19 cellular contexts compared by ENCODE assay signal in the genomic region with DNA sequence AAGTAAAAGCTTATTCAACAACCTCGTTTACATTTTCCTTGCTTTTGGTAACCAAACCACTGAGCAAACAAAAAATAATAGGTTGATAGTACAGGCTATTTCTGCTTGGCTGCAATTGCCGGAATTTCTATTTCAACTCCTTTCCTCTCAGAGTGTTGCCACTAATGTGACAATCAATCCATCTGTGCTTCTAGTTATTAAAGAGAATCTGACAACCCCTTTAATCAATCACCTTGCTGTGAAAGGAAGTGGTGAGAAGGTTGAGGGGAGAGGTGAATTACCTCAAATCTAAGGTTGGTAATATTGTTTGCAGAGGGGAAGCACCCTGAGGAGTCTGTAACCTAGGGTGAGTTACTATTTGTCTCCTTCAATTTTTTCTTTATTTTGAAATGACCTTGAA.
"Had no signal": no experiment of that assay in that cellular context is flagged by ENCODE, and none has a peak within 500 bp of the region (broad histone marks: within the 10 kb centered on the region; RNA-seq: fewer than 3 reads in every experiment).

No MANE protein-coding gene starts in this region.

- H3K27me3 ChIP-seq: SJSA1 had no signal

- H3K4me1 ChIP-seq: SJSA1 had no signal

- H3K27ac ChIP-seq: SJSA1, SK-N-MC had no signal

- H3K4me3 ChIP-seq: SJSA1, SK-N-MC had no signal

- H3K9me3 ChIP-seq: SJSA1 had no signal

- DNase-seq: KBM-7, MV-4-11, NCI-H1048, NCI-H1105 treated with DMSO at 0.1 percent for 48 hours, NCI-H1436 treated with DMSO at 0.1 percent for 48 hours, NCI-H187, NCI-H2029, NCI-H2081 treated with DMSO at 0.1 percent for 48 hours, NCI-H2171 treated with DMSO at 0.1 percent for 48 hours, NCI-H345, NCI-H446 treated with DMSO at 0.1 percent for 48 hours, NCI-H510A treated with DMSO at 0.1 percent for 48 hours, NCI-H526, NCI-H82, Right ventricle myocardium superior, RPMI8226, SIG-M5 had no signal

- H3K36me3 ChIP-seq: SJSA1 had no signal
